In genomic region chr14:33163109-33163508, GRCh38 we compare ENCODE assay signal across 16 cellular contexts.
"Had no signal": no experiment of that assay in that cellular context is flagged by ENCODE, and none has a peak within 500 bp of the region (broad histone marks: within the 10 kb centered on the region; RNA-seq: fewer than 3 reads in every experiment).

No MANE protein-coding gene starts in this region.

- ATAC-seq: effector memory CD8-positive, alpha-beta T cell; upper lobe of right lung had no signal

- H3K4me3 Mint-ChIP-seq: activated CD4-positive, alpha-beta T cell treated with anti-CD3 and anti-CD28 coated beads, Interleukin-2, amount 10 ng/mL, durations not matched to agents 7 days and 5 days; activated naive CD4-positive, alpha-beta T cell treated with anti-CD3 and anti-CD28 coated beads, Interleukin-2, amount 50 U/mL, for 24 hours; dendritic cell treated with granulocyte-macrophage colony-stimulating factor and Interleukin-4, amounts not matched to agents 40 ng/mL and 50 ng/mL, for 4 days; effector memory CD8-positive, alpha-beta T cell had no signal

- H3K4me1 Mint-ChIP-seq: activated CD4-positive, alpha-beta T cell treated with anti-CD3 and anti-CD28 coated beads, Interleukin-2, amount 10 ng/mL, durations not matched to agents 7 days and 5 days; activated naive CD4-positive, alpha-beta T cell treated with anti-CD3 and anti-CD28 coated beads, Interleukin-2, amount 50 U/mL, for 24 hours had no signal

- H3K36me3 Mint-ChIP-seq: activated naive CD4-positive, alpha-beta T cell treated with anti-CD3 and anti-CD28 coated beads, Interleukin-2, amount 50 U/mL, for 24 hours had no signal

- H3K27ac ChIP-seq: hepatocyte, ovary, suprapubic skin, upper lobe of right lung had no signal

- H3K9me3 Mint-ChIP-seq: activated CD4-positive, alpha-beta T cell treated with anti-CD3 and anti-CD28 coated beads, Interleukin-2, amount 10 ng/mL, durations not matched to agents 7 days and 5 days; dendritic cell treated with granulocyte-macrophage colony-stimulating factor and Interleukin-4, amounts not matched to agents 40 ng/mL and 50 ng/mL, for 4 days had no signal

- H3K27ac Mint-ChIP-seq: activated CD4-positive, alpha-beta T cell treated with anti-CD3 and anti-CD28 coated beads, Interleukin-2, amount 10 ng/mL, durations not matched to agents 7 days and 5 days; activated naive CD4-positive, alpha-beta T cell treated with anti-CD3 and anti-CD28 coated beads, Interleukin-2, amount 50 U/mL, for 24 hours; dendritic cell treated with granulocyte-macrophage colony-stimulating factor and Interleukin-4, amounts not matched to agents 40 ng/mL and 50 ng/mL, for 4 days; effector memory CD8-positive, alpha-beta T cell had no signal

- H3K27me3 Mint-ChIP-seq: activated CD4-positive, alpha-beta T cell treated with anti-CD3 and anti-CD28 coated beads, Interleukin-2, amount 10 ng/mL, durations not matched to agents 7 days and 5 days; activated naive CD4-positive, alpha-beta T cell treated with anti-CD3 and anti-CD28 coated beads, Interleukin-2, amount 50 U/mL, for 24 hours; dendritic cell treated with granulocyte-macrophage colony-stimulating factor and Interleukin-4, amounts not matched to agents 40 ng/mL and 50 ng/mL, for 4 days; effector memory CD8-positive, alpha-beta T cell had no signal

- H3K4me2 ChIP-seq: hepatocyte had no signal

- H3K9me3 ChIP-seq: ovary, suprapubic skin, upper lobe of right lung had no signal

- H3K79me2 ChIP-seq: hepatocyte had no signal

- H3K4me3 ChIP-seq: hepatocyte, ovary, suprapubic skin, upper lobe of right lung had no signal

- H3K36me3 ChIP-seq: ovary, suprapubic skin, upper lobe of right lung had no signal

- DNase-seq: activated CD4-positive, alpha-beta T cell treated with anti-CD3 and anti-CD28 coated beads, Interleukin-2, amount 10 ng/mL, durations not matched to agents 7 days and 5 days; activated CD4-positive, CD25-positive, alpha-beta regulatory T cell; activated CD8-positive, alpha-beta memory T cell treated with anti-CD3 and anti-CD28 coated beads for 24 hours; activated T-cell treated with anti-CD3 and anti-CD28 coated beads for 4 hours; cerebellar nuclear complex; effector memory CD8-positive, alpha-beta T cell; erythroblast; mesendoderm; ovary; stimulated activated CD4-positive, alpha-beta T cell treated with anti-CD3 and anti-CD28 coated beads, Interleukin-2, amount 100 ng/mL, for 48 hours; stimulated activated naive CD4-positive, alpha-beta T cell treated with Interleukin-2 at 50 U/mL for 16 hours; upper lobe of right lung had no signal

- H2AFZ ChIP-seq: hepatocyte had no signal

- H3K4me1 ChIP-seq: suprapubic skin, upper lobe of right lung had no signal
